In the genomic region with DNA sequence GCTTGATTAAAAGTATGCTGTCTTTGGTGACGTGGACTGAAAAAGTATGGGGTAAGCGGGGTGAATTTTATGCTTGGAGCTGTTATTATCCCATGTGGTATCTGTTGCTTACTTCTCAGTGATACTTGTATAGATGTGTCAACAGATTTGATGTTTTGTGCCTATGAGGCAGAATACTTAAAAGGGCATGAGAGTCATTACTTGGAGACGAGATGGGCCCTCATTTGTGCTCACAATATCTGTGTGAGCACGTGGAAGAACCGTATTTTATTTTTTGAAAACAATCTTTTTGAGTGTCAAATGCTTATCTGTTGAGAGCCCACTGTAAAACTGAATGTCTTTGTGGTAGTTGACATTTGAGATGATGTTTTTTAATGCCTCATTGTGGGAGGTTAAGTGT, we compare ENCODE assay signal across 26 cellular contexts.
"Had no signal": no experiment of that assay in that cellular context is flagged by ENCODE, and none has a peak within 500 bp of the region (broad histone marks: within the 10 kb centered on the region; RNA-seq: fewer than 3 reads in every experiment).

No MANE protein-coding gene starts in this region.

- DNase-seq: activated CD4-positive, alpha-beta memory T cell treated with anti-CD3 and anti-CD28 coated beads for 36 hours; activated CD4-positive, alpha-beta T cell treated with anti-CD3 and anti-CD28 coated beads, Interleukin-2, amount 10 ng/mL, durations not matched to agents 7 days and 5 days; activated CD4-positive, CD25-positive, alpha-beta regulatory T cell; activated CD8-positive, alpha-beta memory T cell treated with anti-CD3 and anti-CD28 coated beads for 24 hours; activated effector memory CD4-positive, alpha-beta T cell treated with anti-CD3 and anti-CD28 coated beads, Interleukin-2, amount 50 U/mL, for 16 hours; activated naive CD4-positive, alpha-beta T cell treated with Interleukin-2 at 50 U/mL for 16 hours; activated naive CD8-positive, alpha-beta T cell treated with anti-CD3 and anti-CD28 coated beads, Interleukin-2, amount 50 U/mL, for 24 hours; activated T-cell treated with anti-CD3 and anti-CD28 coated beads, Interleukin-2, amount 50 U/mL, for 4 hours; amniotic stem cell; body of pancreas; Kasumi-1; KBM-7; NCI-H1105 treated with DMSO at 0.1 percent for 48 hours; NCI-H2029 treated with DMSO at 0.1 percent for 48 hours; NCI-H446; NCI-H524; Peyer's patch; Right ventricle myocardium superior; SK-N-SH; T-helper 1 cell had no signal

- H3K27ac ChIP-seq: ascending aorta, body of pancreas, Peyer's patch, RWPE1, SJCRH30, VCaP had no signal

- H3K4me1 ChIP-seq: ascending aorta, Peyer's patch had no signal

- H3K27ac Mint-ChIP-seq: activated CD4-positive, alpha-beta memory T cell treated with anti-CD3 and anti-CD28 coated beads for 36 hours; activated CD4-positive, alpha-beta T cell treated with anti-CD3 and anti-CD28 coated beads, Interleukin-2, amount 10 ng/mL, durations not matched to agents 7 days and 5 days; activated naive CD4-positive, alpha-beta T cell treated with anti-CD3 and anti-CD28 coated beads, Interleukin-2, amount 50 U/mL, for 72 hours; activated naive CD8-positive, alpha-beta T cell treated with anti-CD3 and anti-CD28 coated beads, Interleukin-2, amount 50 U/mL, for 24 hours had no signal

- H3K4me3 ChIP-seq: ascending aorta, body of pancreas, Peyer's patch, SJCRH30 had no signal

- ATAC-seq: activated naive CD4-positive, alpha-beta T cell treated with anti-CD3 and anti-CD28 coated beads, Interleukin-2, amount 50 U/mL, for 72 hours; activated naive CD8-positive, alpha-beta T cell treated with anti-CD3 and anti-CD28 coated beads, Interleukin-2, amount 50 U/mL, for 24 hours; activated T-cell treated with anti-CD3 and anti-CD28 coated beads, Interleukin-2, amount 50 U/mL, for 4 hours; body of pancreas had no signal

- H3K9me2 ChIP-seq: SK-N-SH had no signal

- H3K4me2 ChIP-seq: SK-N-SH had no signal

- H3K4me3 Mint-ChIP-seq: activated CD4-positive, alpha-beta memory T cell treated with anti-CD3 and anti-CD28 coated beads for 36 hours; activated CD4-positive, alpha-beta T cell treated with anti-CD3 and anti-CD28 coated beads, Interleukin-2, amount 10 ng/mL, durations not matched to agents 7 days and 5 days; activated naive CD8-positive, alpha-beta T cell treated with anti-CD3 and anti-CD28 coated beads, Interleukin-2, amount 50 U/mL, for 24 hours; activated T-cell treated with anti-CD3 and anti-CD28 coated beads, Interleukin-2, amount 50 U/mL, for 4 hours; central memory CD8-positive, alpha-beta T cell had no signal

- H3K27me3 ChIP-seq: ascending aorta, body of pancreas, Peyer's patch, SJCRH30 had no signal

- H3K4me1 Mint-ChIP-seq: activated CD4-positive, alpha-beta T cell treated with anti-CD3 and anti-CD28 coated beads, Interleukin-2, amount 10 ng/mL, durations not matched to agents 7 days and 5 days; activated naive CD8-positive, alpha-beta T cell treated with anti-CD3 and anti-CD28 coated beads, Interleukin-2, amount 50 U/mL, for 24 hours had no signal

- H3K9me3 Mint-ChIP-seq: activated CD4-positive, alpha-beta memory T cell treated with anti-CD3 and anti-CD28 coated beads for 36 hours; activated naive CD4-positive, alpha-beta T cell treated with anti-CD3 and anti-CD28 coated beads, Interleukin-2, amount 50 U/mL, for 72 hours; activated T-cell treated with anti-CD3 and anti-CD28 coated beads, Interleukin-2, amount 50 U/mL, for 4 hours; central memory CD8-positive, alpha-beta T cell had no signal

- H3K27me3 Mint-ChIP-seq: activated CD4-positive, alpha-beta memory T cell treated with anti-CD3 and anti-CD28 coated beads for 36 hours; activated CD4-positive, alpha-beta T cell treated with anti-CD3 and anti-CD28 coated beads, Interleukin-2, amount 10 ng/mL, durations not matched to agents 7 days and 5 days; activated naive CD8-positive, alpha-beta T cell treated with anti-CD3 and anti-CD28 coated beads, Interleukin-2, amount 50 U/mL, for 24 hours; central memory CD8-positive, alpha-beta T cell had no signal

- H3K9me3 ChIP-seq: ascending aorta, body of pancreas, Peyer's patch, SJCRH30, SK-N-SH had no signal

- H3K9ac ChIP-seq: SK-N-SH had no signal

- H3K36me3 ChIP-seq: ascending aorta, Peyer's patch, SJCRH30 had no signal
